Comparison of ENCODE assay signal across 15 cellular contexts in the genomic region with DNA sequence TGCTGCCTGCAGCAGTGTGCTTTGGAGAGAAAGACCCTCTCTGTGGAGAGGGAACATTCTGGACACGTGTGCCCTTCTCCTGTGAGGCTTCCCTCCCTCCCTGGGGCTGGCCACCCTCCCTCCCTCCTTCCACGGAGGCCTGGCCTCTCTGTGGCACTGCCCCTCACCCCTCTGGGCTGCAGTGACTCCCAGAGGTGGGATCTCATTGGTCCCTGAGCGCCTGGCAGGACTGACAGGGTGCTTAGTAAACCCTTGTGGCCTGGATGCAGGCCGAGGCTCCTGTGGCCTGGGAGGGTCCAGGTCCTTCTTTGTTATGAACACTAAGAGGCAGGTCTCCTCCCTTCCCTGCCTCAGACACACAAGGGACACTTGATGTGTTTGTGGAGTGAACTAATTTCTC. TPM values are rescaled to one million over a fixed set of nuclear protein-coding genes. Genes with fewer than 3 reads are reported as not detected.
DNase-seq lines count a peak whose midpoint lies in the region; FAIRE-seq and TF ChIP-seq lines count a peak whose summit lies in the region.
"Had no signal": no experiment of that assay in that cellular context is flagged by ENCODE, and none has a peak within 500 bp of the region (broad histone marks: within the 10 kb centered on the region; RNA-seq: fewer than 3 reads in every experiment).

No MANE protein-coding gene starts in this region.

- DNase-seq in HK-2 (ENCODE audit: unreplicated experiment): peak; percentile 20
- DNase-seq in SK-N-MC (ENCODE audit: low read depth, low spot score): no peak
- no peak for DNase-seq in endothelial cell of umbilical vein (ENCODE audit: low read depth, low spot score)
- no peak for DNase-seq in CD4-positive, alpha-beta memory T cell
- DNase-seq in NCI-H146 treated with DMSO at 0.1 percent for 48 hours (lab: John Stamatoyannopoulos, UW; ENCODE audit: unreplicated experiment): no peak
- no peak for DNase-seq in activated CD4-positive, alpha-beta T cell treated with anti-CD3 and anti-CD28 coated beads, Interleukin-2, amount 10 ng/mL, durations not matched to agents 24 days and 14 days
- DNase-seq in SIG-M5 (lab: John Stamatoyannopoulos, UW): no peak
- DNase-seq: AML-193; CD4-positive, alpha-beta T cell; NCI-H146; NCI-H2171 treated with DMSO at 0.1 percent for 48 hours; NCI-H524 treated with DMSO at 0.1 percent for 48 hours; T-helper 1 cell had no signal

- no peaks in the 10 kb centered on the region for H3K9me1 ChIP-seq in endothelial cell of umbilical vein (replicated peaks; ENCODE audit: control insufficient read depth, extremely low read depth, insufficient read depth, low read length)

- no peak for TF ChIP-seq CTCF in endothelial cell of umbilical vein (IDR thresholded peaks at IDR 0.05; ENCODE audit: extremely low read depth in 1 of 2, insufficient read depth in 1 of 2, low read depth in 1 of 2, low read length in 2 of 2)

- H3K4me1 ChIP-seq in BLaER1 treated with 17β-estradiol and CSF1 and Interleukin-3, amounts not matched to agents 10 nM and 100 nM: peaks cover 25 to 67% (median 62%) of the 10 kb centered on the region in 10 experiments
- peaks cover 9% of the 10 kb centered on the region for H3K4me1 ChIP-seq in endothelial cell of umbilical vein (ENCODE audit: control insufficient read depth, extremely low read depth, insufficient read depth, low read length)
- peaks cover 14% of the 10 kb centered on the region for H3K4me1 ChIP-seq in CD4-positive, alpha-beta memory T cell (ENCODE audit: insufficient read depth, low read length)

- H3K9me3 Mint-ChIP-seq in CD4-positive, alpha-beta memory T cell: peaks cover 0 to 2% (median 0%) of the 10 kb centered on the region in 8 donors
- no peaks in the 10 kb centered on the region for H3K9me3 Mint-ChIP-seq in activated CD4-positive, alpha-beta T cell treated with anti-CD3 and anti-CD28 coated beads, Interleukin-2, amount 10 ng/mL, durations not matched to agents 24 days and 14 days
- H3K9me3 Mint-ChIP-seq: CD4-positive, alpha-beta T cell; IgD-negative memory B cell had no signal

- no peak overlapping the region for H3K4me3 Mint-ChIP-seq in CD4-positive, alpha-beta memory T cell
- no peak overlapping the region for H3K4me3 Mint-ChIP-seq in activated CD4-positive, alpha-beta T cell treated with anti-CD3 and anti-CD28 coated beads, Interleukin-2, amount 10 ng/mL, durations not matched to agents 24 days and 14 days
- H3K4me3 Mint-ChIP-seq: CD4-positive, alpha-beta T cell; IgD-negative memory B cell had no signal

- no peak overlapping the region for H3K27ac Mint-ChIP-seq in CD4-positive, alpha-beta memory T cell
- H3K27ac Mint-ChIP-seq in activated CD4-positive, alpha-beta T cell treated with anti-CD3 and anti-CD28 coated beads, Interleukin-2, amount 10 ng/mL, durations not matched to agents 24 days and 14 days: no peak overlapping the region
- H3K27ac Mint-ChIP-seq: CD4-positive, alpha-beta T cell; IgD-negative memory B cell had no signal

- H3K36me3 Mint-ChIP-seq in CD4-positive, alpha-beta memory T cell: no peaks in the 10 kb centered on the region
- no peaks in the 10 kb centered on the region for H3K36me3 Mint-ChIP-seq in activated CD4-positive, alpha-beta T cell treated with anti-CD3 and anti-CD28 coated beads, Interleukin-2, amount 10 ng/mL, durations not matched to agents 24 days and 14 days (ENCODE audit: low read depth)

- FAIRE-seq in endothelial cell of umbilical vein (lab: Jason Lieb, UNC): no peak

- POLR2A ChIA-PET in endothelial cell of umbilical vein (lab: Charles Lee): no interaction called here
- POLR2A ChIA-PET in CD4-positive, alpha-beta memory T cell (lab: Charles Lee; ENCODE audit: partially characterized antibody): interaction anchor here (1.2 kb wide), 1 partner anchor 290 kb away, joined by 3 read pairs; no protein-coding TSS in a partner anchor

- H3K4me1 Mint-ChIP-seq in CD4-positive, alpha-beta memory T cell: peaks cover 4 to 17% (median 9%) of the 10 kb centered on the region in 4 donors
- H3K4me1 Mint-ChIP-seq in activated CD4-positive, alpha-beta T cell treated with anti-CD3 and anti-CD28 coated beads, Interleukin-2, amount 10 ng/mL, durations not matched to agents 24 days and 14 days: peaks cover 2% of the 10 kb centered on the region

- no peaks in the 10 kb centered on the region for H3K36me3 ChIP-seq in BLaER1 treated with 17β-estradiol and CSF1 and Interleukin-3, amounts not matched to agents 10 nM and 100 nM
- no peaks in the 10 kb centered on the region for H3K36me3 ChIP-seq in SK-N-MC (ENCODE audit: insufficient read depth, low read length)
- H3K36me3 ChIP-seq in endothelial cell of umbilical vein (ENCODE audit: control insufficient read depth in 2 of 2, extremely low read depth in 1 of 2, insufficient read depth in 2 of 2, low read length in 2 of 2): no peaks in the 10 kb centered on the region
- H3K36me3 ChIP-seq in CD4-positive, alpha-beta memory T cell (ENCODE audit: insufficient read depth, low read length): no peaks in the 10 kb centered on the region

- no peaks in the 10 kb centered on the region for H3K79me2 ChIP-seq in endothelial cell of umbilical vein (ENCODE audit: control insufficient read depth, insufficient read depth, low read length)

- BruUV-seq in endothelial cell of umbilical vein (replicated peaks; lab: Mats Ljungman, UMichigan): no TSS peak

- peak overlapping the region in 1 of 10 experiments; percentile 26; a peak in 1 of 20 replicates for H3K4me3 ChIP-seq in BLaER1 treated with 17β-estradiol and CSF1 and Interleukin-3, amounts not matched to agents 10 nM and 100 nM
- H3K4me3 ChIP-seq in SK-N-MC (peak overlapping the region; percentile 23), endothelial cell of umbilical vein (replicated peaks in 1 of 3; ENCODE audit: insufficient read depth in 1 of 3, low read depth in 1 of 3, low read length in 3 of 3) (no peak overlapping the region)
- H3K4me3 ChIP-seq in CD4-positive, alpha-beta memory T cell (ENCODE audit: low read length in 2 of 2): no peak overlapping the region

- H3K27me3 ChIP-seq in BLaER1 treated with 17β-estradiol and CSF1 and Interleukin-3, amounts not matched to agents 10 nM and 100 nM: peaks cover 0 to 8% (median 0%) of the 10 kb centered on the region in 11 experiments; a peak in 3 of 22 replicates
- peaks cover 0 to 3% of the 10 kb centered on the region in 2 experiments for H3K27me3 ChIP-seq in endothelial cell of umbilical vein (ENCODE audit: control insufficient read depth in 2 of 2, insufficient read depth in 2 of 2, low read length in 2 of 2)
- H3K27me3 ChIP-seq in CD4-positive, alpha-beta memory T cell (ENCODE audit: insufficient read depth, low read length): peaks cover 4% of the 10 kb centered on the region

- H3K9me3 ChIP-seq in BLaER1 treated with 17β-estradiol and CSF1 and Interleukin-3, amounts not matched to agents 10 nM and 100 nM (replicated peaks in 1 of 11): no peaks in the 10 kb centered on the region
- H3K9me3 ChIP-seq in SK-N-MC (ENCODE audit: low read depth, low read length): no peaks in the 10 kb centered on the region
- no peaks in the 10 kb centered on the region for H3K9me3 ChIP-seq in endothelial cell of umbilical vein (replicated peaks; ENCODE audit: control insufficient read depth, insufficient read depth, low read length)
- no peaks in the 10 kb centered on the region for H3K9me3 ChIP-seq in CD4-positive, alpha-beta memory T cell (ENCODE audit: control insufficient read depth in 1 of 2, low read length in 2 of 2)

- dilution Hi-C loops in endothelial cell of umbilical vein (cut with MboI; ENCODE audit: extremely low pct_ligation_motif_present, low sequenced_read_pairs): no loop called here

- peak overlapping the region; percentile 39 to 92 (median 72); a peak in 20 of 22 replicates for H3K4me2 ChIP-seq in BLaER1 treated with 17β-estradiol and CSF1 and Interleukin-3, amounts not matched to agents 10 nM and 100 nM
- H3K4me2 ChIP-seq in endothelial cell of umbilical vein (ENCODE audit: insufficient read depth, low read length): no peak overlapping the region

- peak overlapping the region in 3 of 11 experiments; percentile 59 to 72 (median 68); a peak in 5 of 22 replicates for H3K27ac ChIP-seq in BLaER1 treated with 17β-estradiol and CSF1 and Interleukin-3, amounts not matched to agents 10 nM and 100 nM
- peak overlapping the region; percentile 89 for H3K27ac ChIP-seq in SK-N-MC
- H3K27ac ChIP-seq in endothelial cell of umbilical vein (ENCODE audit: insufficient read depth, low read depth, low read length): no peak overlapping the region
- H3K27ac ChIP-seq in CD4-positive, alpha-beta memory T cell (ENCODE audit: low read depth, low read length): no peak overlapping the region

- intact Hi-C loops in endothelial cell of umbilical vein (cut with micrococcal nuclease): loop anchor here (5.0 kb wide), 1 partner anchor 613 kb away; no protein-coding TSS in a partner anchor
- intact Hi-C loops in CD4-positive, alpha-beta memory T cell (cut with micrococcal nuclease): no loop called here
- intact Hi-C loops in activated CD4-positive, alpha-beta T cell treated with anti-CD3 and anti-CD28 coated beads, Interleukin-2, amount 10 ng/mL, durations not matched to agents 24 days and 14 days (cut with micrococcal nuclease): loop anchor here (5.0 to 10.0 kb wide), 2 partner anchors 621 to 848 kb away; no protein-coding TSS in a partner anchor

- H2AFZ ChIP-seq in endothelial cell of umbilical vein (ENCODE audit: low read depth, low read length): peak overlapping the region; percentile 53

- no peak for TF ChIP-seq POLR2A in endothelial cell of umbilical vein (IDR thresholded peaks at IDR 0.05; ENCODE audit: low read depth, low read length)

- H3K27me3 Mint-ChIP-seq in CD4-positive, alpha-beta memory T cell: peaks cover 12 to 24% of the 10 kb centered on the region in 2 donors
- peaks cover 30% of the 10 kb centered on the region for H3K27me3 Mint-ChIP-seq in activated CD4-positive, alpha-beta T cell treated with anti-CD3 and anti-CD28 coated beads, Interleukin-2, amount 10 ng/mL, durations not matched to agents 24 days and 14 days

- CTCF ChIA-PET in endothelial cell of umbilical vein (lab: Charles Lee): interaction anchor here (3.2 to 11.3 kb wide), 2 partner anchors 290 to 748 kb away, joined by 23 to 738 read pairs; a partner anchor contains a TSS
- CTCF ChIA-PET in CD4-positive, alpha-beta memory T cell (lab: Charles Lee; ENCODE audit: partially characterized antibody): interaction anchor here (1.0 to 10.2 kb wide), 6 partner anchors 8 to 613 kb away, joined by 3 to 228 read pairs (median 32); a partner anchor contains a TSS

- peaks cover 0 to 19% (median 0%) of the 10 kb centered on the region in 11 experiments; a peak in 2 of 22 replicates for H4K20me1 ChIP-seq in BLaER1 treated with 17β-estradiol and CSF1 and Interleukin-3, amounts not matched to agents 10 nM and 100 nM
- no peaks in the 10 kb centered on the region for H4K20me1 ChIP-seq in endothelial cell of umbilical vein (replicated peaks; ENCODE audit: control insufficient read depth, extremely low read depth, insufficient read depth, low read length)

- H3K9ac ChIP-seq in BLaER1 treated with 17β-estradiol and CSF1 and Interleukin-3, amounts not matched to agents 10 nM and 100 nM: peak overlapping the region in 4 of 11 experiments; percentile 3 to 65 (median 40); a peak in 4 of 22 replicates
- H3K9ac ChIP-seq in SK-N-MC (ENCODE audit: insufficient read length) (peak overlapping the region; percentile 59), endothelial cell of umbilical vein (replicated peaks; ENCODE audit: extremely low read depth, insufficient read depth, low read length) (no peak overlapping the region)

RNA-seq across cellular contexts. Expression of a gene that starts 21.7 kb away (rescaled TPM):
- total RNA-seq in endothelial cell of umbilical vein: 424 and 433 TPM in 2 replicates
- polyA plus RNA-seq in endothelial cell of umbilical vein: 211 and 335 TPM in 2 replicates
- polyA plus RNA-seq in endothelial cell of umbilical vein (2011; cell fraction: cytosol; rRNA removed): 355 and 422 TPM in 2 replicates
- polyA plus RNA-seq in endothelial cell of umbilical vein (2011; cell fraction: nucleus; rRNA removed): 194 and 286 TPM in 2 replicates
- 421 and 422 TPM in 2 replicates for polyA plus RNA-seq in endothelial cell of umbilical vein (2012)
- 223 and 225 TPM in 2 replicates for polyA minus RNA-seq in endothelial cell of umbilical vein
- 78.6 TPM for polyA minus RNA-seq in endothelial cell of umbilical vein (2011; cell fraction: cytosol; rRNA and poly(A)+ RNA removed)
- polyA minus RNA-seq in endothelial cell of umbilical vein (2011; cell fraction: nucleus; rRNA and poly(A)+ RNA removed): 41.8 and 50.2 TPM in 2 replicates
- 10 to 100 TPM; 75.9 to 84.7 TPM for total RNA-seq in CD4-positive, alpha-beta memory T cell
- 100 to 1,000 TPM; 140 to 273 TPM for polyA plus RNA-seq in CD4-positive, alpha-beta memory T cell
- total RNA-seq in activated CD4-positive, alpha-beta T cell treated with anti-CD3 and anti-CD28 coated beads, Interleukin-2, amount 10 ng/mL, durations not matched to agents 24 days and 14 days: 183 and 187 TPM in 2 replicates
